Comparison of ENCODE assay signal across 13 cellular contexts in genomic region chr1:204443260-204443619, GRCh38. TPM values are rescaled to one million over a fixed set of nuclear protein-coding genes. Genes with fewer than 3 reads are reported as not detected.
DNase-seq lines count a peak whose midpoint lies in the region; ATAC-seq and TF ChIP-seq lines count a peak whose summit lies in the region.
"Had no signal": no experiment of that assay in that cellular context is flagged by ENCODE, and none has a peak within 500 bp of the region (broad histone marks: within the 10 kb centered on the region; RNA-seq: fewer than 3 reads in every experiment).

No MANE protein-coding gene starts in this region.

- intact Hi-C loops in posterior vena cava (cut with DNase I) = no loop called here
- intact Hi-C loops in upper lobe of right lung (cut with DNase I) = no loop called here

- H3K4me1 ChIP-seq in upper lobe of right lung = peaks cover 19% of the 10 kb centered on the region

- CTCF ChIA-PET in activated naive CD4-positive, alpha-beta T cell treated with anti-CD3 and anti-CD28 coated beads, Interleukin-2, amount 10 ng/mL, durations not matched to agents 7 days and 5 days (lab: Charles Lee) = interaction anchor here (1.0 to 15.5 kb wide), 6 partner anchors 9 to 364 kb away, joined by 3 to 508 read pairs (median 6); partner anchors contain the start of genes MDM4 and PIK3C2B

- TF ChIP-seq CTCF in endothelial cell (IDR thresholded peaks at IDR 0.05; ENCODE audit: unreplicated experiment) = no peak
- TF ChIP-seq CTCF in upper lobe of right lung (IDR thresholded peaks at IDR 0.05) = no peak

- peaks cover 25% of the 10 kb centered on the region for H3K4me1 Mint-ChIP-seq in activated naive CD4-positive, alpha-beta T cell treated with anti-CD3 and anti-CD28 coated beads, Interleukin-2, amount 10 ng/mL, durations not matched to agents 7 days and 5 days
- H3K4me1 Mint-ChIP-seq in endothelial cell (ENCODE audit: unreplicated experiment) = peaks cover 47% of the 10 kb centered on the region

- no peak for DNase-seq in activated naive CD4-positive, alpha-beta T cell treated with anti-CD3 and anti-CD28 coated beads, Interleukin-2, amount 50 U/mL, for 72 hours (ENCODE audit: low spot score in 2 of 2)
- DNase-seq in activated naive CD4-positive, alpha-beta T cell treated with anti-CD3 and anti-CD28 coated beads, Interleukin-2, amount 10 ng/mL, durations not matched to agents 7 days and 5 days = no peak
- DNase-seq in endothelial cell (ENCODE audit: low spot score) (no peak), posterior vena cava (ENCODE audit: low spot score) (peak; percentile 64), upper lobe of right lung (peak; percentile 85)
- DNase-seq: activated CD4-positive, alpha-beta T cell treated with anti-CD3 and anti-CD28 coated beads, Interleukin-2, amount 50 U/mL, for 1 hour; activated effector memory CD4-positive, alpha-beta T cell treated with Interleukin-2 at 50 U/mL for 16 hours; erythroblast; Kasumi-1; NCI-H2029 treated with DMSO at 0.1 percent for 48 hours had no signal

- H3K27ac Mint-ChIP-seq in activated naive CD4-positive, alpha-beta T cell treated with anti-CD3 and anti-CD28 coated beads, Interleukin-2, amount 50 U/mL, for 72 hours = peak overlapping the region; percentile 58 to 73
- H3K27ac Mint-ChIP-seq in activated naive CD4-positive, alpha-beta T cell treated with anti-CD3 and anti-CD28 coated beads, Interleukin-2, amount 10 ng/mL, durations not matched to agents 7 days and 5 days = no peak overlapping the region
- H3K27ac Mint-ChIP-seq in endothelial cell (ENCODE audit: unreplicated experiment) = no peak overlapping the region

- no peak overlapping the region for H3K4me3 ChIP-seq in upper lobe of right lung

- ATAC-seq in activated naive CD4-positive, alpha-beta T cell treated with anti-CD3 and anti-CD28 coated beads, Interleukin-2, amount 50 U/mL, for 72 hours = no peak
- peak; percentile 87 for ATAC-seq in upper lobe of right lung
- no peak for ATAC-seq in GM18870 (IDR thresholded peaks at IDR 0.05; ENCODE audit: unreplicated experiment)
- no peak for ATAC-seq in HG03469 (IDR thresholded peaks at IDR 0.05; ENCODE audit: unreplicated experiment)
- no peak for ATAC-seq in GM19023 (IDR thresholded peaks at IDR 0.05; ENCODE audit: unreplicated experiment)

- peaks cover 84% of the 10 kb centered on the region for H3K36me3 ChIP-seq in upper lobe of right lung

- H3K27ac ChIP-seq in upper lobe of right lung = peak overlapping the region; percentile 63

- no peaks in the 10 kb centered on the region for H3K27me3 Mint-ChIP-seq in activated naive CD4-positive, alpha-beta T cell treated with anti-CD3 and anti-CD28 coated beads, Interleukin-2, amount 10 ng/mL, durations not matched to agents 7 days and 5 days
- H3K27me3 Mint-ChIP-seq in endothelial cell (ENCODE audit: unreplicated experiment) = peaks cover 13% of the 10 kb centered on the region

- H3K27me3 ChIP-seq in upper lobe of right lung = no peaks in the 10 kb centered on the region

- peaks cover 0 to 24% of the 10 kb centered on the region in 2 donors for H3K36me3 Mint-ChIP-seq in activated naive CD4-positive, alpha-beta T cell treated with anti-CD3 and anti-CD28 coated beads, Interleukin-2, amount 50 U/mL, for 72 hours
- H3K36me3 Mint-ChIP-seq in activated naive CD4-positive, alpha-beta T cell treated with anti-CD3 and anti-CD28 coated beads, Interleukin-2, amount 10 ng/mL, durations not matched to agents 7 days and 5 days = peaks cover 63% of the 10 kb centered on the region
- peaks cover 90% of the 10 kb centered on the region for H3K36me3 Mint-ChIP-seq in endothelial cell (ENCODE audit: low read depth, unreplicated experiment)

- H3K9me3 Mint-ChIP-seq in activated naive CD4-positive, alpha-beta T cell treated with anti-CD3 and anti-CD28 coated beads, Interleukin-2, amount 50 U/mL, for 72 hours = no peaks in the 10 kb centered on the region
- H3K9me3 Mint-ChIP-seq in activated naive CD4-positive, alpha-beta T cell treated with anti-CD3 and anti-CD28 coated beads, Interleukin-2, amount 10 ng/mL, durations not matched to agents 7 days and 5 days = no peaks in the 10 kb centered on the region
- H3K9me3 Mint-ChIP-seq in endothelial cell (ENCODE audit: unreplicated experiment) = no peaks in the 10 kb centered on the region

- H3K4me3 Mint-ChIP-seq in activated naive CD4-positive, alpha-beta T cell treated with anti-CD3 and anti-CD28 coated beads, Interleukin-2, amount 10 ng/mL, durations not matched to agents 7 days and 5 days = no peak overlapping the region
- peak overlapping the region; percentile 59 for H3K4me3 Mint-ChIP-seq in endothelial cell (ENCODE audit: unreplicated experiment)

- no peaks in the 10 kb centered on the region for H3K9me3 ChIP-seq in upper lobe of right lung

RNA-seq across cellular contexts. Expression of gene PPP1R15B, which starts 31.6 kb away (rescaled TPM):
- 100 to 1,000 TPM in 1 of 2 donors, 10 to 100 TPM in 1; 54.6 to 138 TPM for total RNA-seq in activated naive CD4-positive, alpha-beta T cell treated with anti-CD3 and anti-CD28 coated beads, Interleukin-2, amount 50 U/mL, for 72 hours
- total RNA-seq in endothelial cell (ENCODE audit: unreplicated experiment) (43.2 TPM), posterior vena cava (10 to 100 TPM; 33.2 to 45.7 TPM), upper lobe of right lung (47.7 TPM)

RNA-seq across cellular contexts. Expression of gene PIK3C2B, which starts 51.4 kb away (rescaled TPM):
- total RNA-seq in activated naive CD4-positive, alpha-beta T cell treated with anti-CD3 and anti-CD28 coated beads, Interleukin-2, amount 50 U/mL, for 72 hours = 10 to 100 TPM; 26.3 to 65.6 TPM
- total RNA-seq in endothelial cell (ENCODE audit: unreplicated experiment) (256 TPM), posterior vena cava (10 to 100 TPM; 33.7 to 36.9 TPM), upper lobe of right lung (47.3 TPM)

Comparison
In these comparisons a context has a peak if more than half of its experiments do, and no peak if none do; other contexts are left out.
1. H3K27ac Mint-ChIP-seq: peak in activated naive CD4-positive, alpha-beta T cell treated with anti-CD3 and anti-CD28 coated beads, Interleukin-2, amount 50 U/mL, for 72 hours (2 of 2); none in activated naive CD4-positive, alpha-beta T cell treated with anti-CD3 and anti-CD28 coated beads, Interleukin-2, amount 10 ng/mL, durations not matched to agents 7 days and 5 days (single experiment) and endothelial cell (single experiment).
2. DNase-seq: peak in posterior vena cava (single experiment) and upper lobe of right lung (single experiment); none in activated naive CD4-positive, alpha-beta T cell treated with anti-CD3 and anti-CD28 coated beads, Interleukin-2, amount 50 U/mL, for 72 hours (0 of 2), activated naive CD4-positive, alpha-beta T cell treated with anti-CD3 and anti-CD28 coated beads, Interleukin-2, amount 10 ng/mL, durations not matched to agents 7 days and 5 days (single experiment) and endothelial cell (single experiment).